Comparison of ENCODE assay signal across 27 cellular contexts in the genomic region with DNA sequence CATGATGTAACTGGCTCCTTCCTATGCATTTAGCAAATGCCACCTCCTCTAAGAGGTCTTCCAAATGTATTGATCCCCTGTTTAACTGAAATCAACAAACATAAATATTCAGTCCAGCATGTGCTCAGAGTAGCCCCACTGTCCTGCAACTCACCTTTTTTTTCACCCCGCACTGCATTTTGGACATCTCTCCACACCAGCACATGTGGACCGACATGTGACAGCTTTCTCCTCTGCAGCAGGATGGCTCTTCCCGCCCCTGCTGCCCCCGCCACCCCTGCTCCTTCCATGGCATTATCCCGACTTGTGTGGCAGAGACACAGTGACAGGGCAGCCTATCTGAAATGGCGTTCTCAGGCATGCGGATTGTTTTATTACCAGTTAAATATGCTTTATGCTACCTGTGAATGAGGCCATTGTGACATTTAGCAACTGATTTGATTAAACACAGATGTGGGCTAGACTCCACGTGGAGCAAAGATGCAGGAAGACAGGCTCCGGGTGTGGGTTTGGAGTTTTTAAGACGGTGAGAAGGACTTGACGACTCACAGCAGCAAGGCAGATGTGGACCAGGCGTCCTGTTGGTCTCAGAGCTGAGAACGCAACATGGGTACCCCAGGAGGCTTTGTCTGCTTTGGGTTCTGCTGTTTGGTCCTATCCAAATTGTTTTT.
A peak's percentile ranks its signal among the peaks of the same experiment; 100 is the strongest.
DNase-seq lines count a peak whose midpoint lies in the region; ATAC-seq and TF ChIP-seq lines count a peak whose summit lies in the region.
"Had no signal": no experiment of that assay in that cellular context is flagged by ENCODE, and none has a peak within 500 bp of the region (broad histone marks: within the 10 kb centered on the region; RNA-seq: fewer than 3 reads in every experiment).

No MANE protein-coding gene starts in this region.

- H3K27ac Mint-ChIP-seq in mesothelial cell of epicardium = peak overlapping the region; percentile 17
- no peak overlapping the region for H3K27ac Mint-ChIP-seq in naive thymus-derived CD8-positive, alpha-beta T cell
- H3K27ac Mint-ChIP-seq: activated naive CD8-positive, alpha-beta T cell; CD8-positive, alpha-beta memory T cell; nephron progenitor cell; stimulated activated naive B cell treated with anti-CD40 and anti-IgM and Interleukin-4, amounts not matched to agents 10 μg/mL and 1 μg/mL and 100 μg/mL, for 72 hours; T-cell had no signal

- peaks cover 12% of the 10 kb centered on the region for H3K4me1 Mint-ChIP-seq in mesothelial cell of epicardium
- no peaks in the 10 kb centered on the region for H3K4me1 Mint-ChIP-seq in naive thymus-derived CD8-positive, alpha-beta T cell
- H3K4me1 Mint-ChIP-seq: CD8-positive, alpha-beta memory T cell; stimulated activated naive B cell treated with anti-CD40 and anti-IgM and Interleukin-4, amounts not matched to agents 10 μg/mL and 1 μg/mL and 100 μg/mL, for 72 hours; T-cell had no signal

- H3K27me3 Mint-ChIP-seq in mesothelial cell of epicardium (ENCODE audit: low read depth) = no peaks in the 10 kb centered on the region
- H3K27me3 Mint-ChIP-seq in naive thymus-derived CD8-positive, alpha-beta T cell = peaks cover 1 to 42% (median 13%) of the 10 kb centered on the region in 5 donors

- in situ Hi-C loops in GM13976 (cut with MboI; ENCODE audit: low sequenced_read_pairs, unreplicated experiment) = no loop called here

- peaks cover 3% of the 10 kb centered on the region for H3K36me3 Mint-ChIP-seq in mesothelial cell of epicardium
- no peaks in the 10 kb centered on the region for H3K36me3 Mint-ChIP-seq in naive thymus-derived CD8-positive, alpha-beta T cell
- H3K36me3 Mint-ChIP-seq: activated naive CD8-positive, alpha-beta T cell; CD8-positive, alpha-beta memory T cell; stimulated activated naive B cell treated with anti-CD40 and anti-IgM and Interleukin-4, amounts not matched to agents 10 μg/mL and 1 μg/mL and 100 μg/mL, for 72 hours; T-cell had no signal

- H3K9me3 Mint-ChIP-seq in mesothelial cell of epicardium = peaks cover 7% of the 10 kb centered on the region
- H3K9me3 Mint-ChIP-seq in naive thymus-derived CD8-positive, alpha-beta T cell = peaks cover 0 to 6% (median 0%) of the 10 kb centered on the region in 9 donors
- H3K9me3 Mint-ChIP-seq: T-cell had no signal

- no peak overlapping the region for H3K4me3 Mint-ChIP-seq in mesothelial cell of epicardium
- H3K4me3 Mint-ChIP-seq in naive thymus-derived CD8-positive, alpha-beta T cell = no peak overlapping the region
- H3K4me3 Mint-ChIP-seq: activated naive CD8-positive, alpha-beta T cell; CD8-positive, alpha-beta memory T cell; nephron progenitor cell; stimulated activated naive B cell treated with anti-CD40 and anti-IgM and Interleukin-4, amounts not matched to agents 10 μg/mL and 1 μg/mL and 100 μg/mL, for 72 hours; T-cell had no signal

- DNase-seq in EH (ENCODE audit: low read depth) = peak; percentile 29
- DNase-seq in NCI-H526 treated with DMSO at 0.1 percent for 48 hours (lab: John Stamatoyannopoulos, UW) = peak; percentile 52
- peak; percentile 55 for DNase-seq in fibroblast of gingiva (ENCODE audit: low read depth)
- DNase-seq in mesothelial cell of epicardium (ENCODE audit: low spot score in 2 of 2, unreplicated experiment in 2 of 2) = no peak
- no peak for DNase-seq in GM13976 (ENCODE audit: low spot score)
- DNase-seq in naive thymus-derived CD8-positive, alpha-beta T cell = no peak
- DNase-seq: activated CD4-positive, alpha-beta T cell treated with anti-CD3 and anti-CD28 coated beads, Interleukin-2, amount 50 U/mL, for 48 hours; activated CD8-positive, alpha-beta memory T cell treated with anti-CD3 and anti-CD28 coated beads, Interleukin-2, amount 50 U/mL, for 48 hours; AML-193; caudate nucleus; CD8-positive, alpha-beta memory T cell; DMS79 treated with DMSO at 0.1 percent for 48 hours; HCEC 1CT; NCI-H1048; NCI-H1930; NCI-H2227 treated with DMSO at 0.1 percent for 48 hours; NCI-H774; nephron progenitor cell; pancreas; spleen; stimulated activated CD4-positive, alpha-beta T cell treated with anti-CD3 and anti-CD28 coated beads, Interleukin-4, amount 100 ng/mL, for 1 hour; stimulated activated naive B cell treated with anti-CD40 and anti-IgM and Interleukin-4, amounts not matched to agents 10 μg/mL and 1 μg/mL and 100 μg/mL, for 72 hours; T-cell had no signal

- POLR2A ChIA-PET in naive thymus-derived CD8-positive, alpha-beta T cell (lab: Charles Lee) = no interaction called here

- no peak for TF ChIP-seq CTCF in mesothelial cell of epicardium (IDR thresholded peaks at IDR 0.05; ENCODE audit: unreplicated experiment)
- TF ChIP-seq CTCF in GM13976 (IDR thresholded peaks at IDR 0.05; ENCODE audit: borderline replicate concordance, control extremely low read depth, extremely low read depth, insufficient read depth, missing control alignments) = no peak

- ATAC-seq in GM21367 (IDR thresholded peaks at IDR 0.05; ENCODE audit: unreplicated experiment) (no peak), GM19023 (IDR thresholded peaks at IDR 0.05; ENCODE audit: unreplicated experiment) (no peak)
- ATAC-seq in naive thymus-derived CD8-positive, alpha-beta T cell = no peak
- ATAC-seq: gastroesophageal sphincter; pancreas; stimulated activated naive B cell treated with anti-CD40 and anti-IgM and Interleukin-4, amounts not matched to agents 10 μg/mL and 1 μg/mL and 100 μg/mL, for 72 hours; T-cell had no signal

Comparison
In these comparisons a context has a peak if more than half of its experiments do, and no peak if none do; other contexts are left out.
1. DNase-seq: peak in EH (single experiment), NCI-H526 treated with DMSO at 0.1 percent for 48 hours (single experiment) and fibroblast of gingiva (single experiment); none in mesothelial cell of epicardium (0 of 2), GM13976 (single experiment) and naive thymus-derived CD8-positive, alpha-beta T cell (0 of 10).